ENCODE assay signal across 11 cellular contexts in the genomic region with DNA sequence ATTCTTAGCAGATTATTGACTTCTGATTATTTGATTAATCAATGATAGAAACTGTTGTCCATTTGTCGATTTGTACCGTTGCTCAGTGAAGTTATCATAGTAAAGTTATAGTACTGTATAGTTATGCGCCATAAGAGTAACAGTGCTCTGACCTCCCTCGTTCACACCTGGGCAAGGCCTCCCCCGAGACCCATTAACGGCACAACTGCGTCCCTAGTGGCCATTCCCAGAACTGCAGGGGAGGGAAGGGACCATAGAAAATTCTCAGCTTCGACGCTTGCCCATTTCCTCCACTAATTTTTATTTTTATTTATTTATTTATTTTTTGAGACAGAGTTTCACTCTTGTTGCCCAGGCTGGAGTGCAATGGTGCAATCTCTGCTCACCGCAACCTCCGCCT.
DNase-seq lines count a peak whose midpoint lies in the region; ATAC-seq and TF ChIP-seq lines count a peak whose summit lies in the region.
"Had no signal": no experiment of that assay in that cellular context is flagged by ENCODE, and none has a peak within 500 bp of the region (broad histone marks: within the 10 kb centered on the region; RNA-seq: fewer than 3 reads in every experiment).

No MANE protein-coding gene starts in this region.

- DNase-seq in AG10803 (ENCODE audit: low read depth) (no peak), RWPE2 (ENCODE audit: low spot score) (no peak), iPS-NIHi11 (ENCODE audit: low spot score) (peak; percentile 57), NCI-H2171 treated with DMSO at 0.1 percent for 48 hours (lab: John Stamatoyannopoulos, UW) (no peak), globus pallidus (ENCODE audit: low spot score) (no peak)
- DNase-seq: activated CD8-positive, alpha-beta memory T cell treated with anti-CD3 and anti-CD28 coated beads, Interleukin-2, amount 10 ng/mL, durations not matched to agents 7 days and 5 days; GOT3; kidney glomerular epithelial cell had no signal

- no peak for ATAC-seq in RWPE2 (ENCODE audit: low read depth)
- no peak for ATAC-seq in GM18505 (IDR thresholded peaks at IDR 0.05; ENCODE audit: unreplicated experiment)
- no peak for ATAC-seq in GM21360 (IDR thresholded peaks at IDR 0.05; ENCODE audit: unreplicated experiment)
- ATAC-seq: activated CD8-positive, alpha-beta memory T cell treated with anti-CD3 and anti-CD28 coated beads, Interleukin-2, amount 10 ng/mL, durations not matched to agents 7 days and 5 days had no signal

- no peaks in the 10 kb centered on the region for H3K9me3 ChIP-seq in RWPE2 (ENCODE audit: severe bottlenecking)

- H3K4me1 ChIP-seq in RWPE2 (ENCODE audit: insufficient read depth, poor library complexity, severe bottlenecking) = peaks cover 26% of the 10 kb centered on the region

- no peaks in the 10 kb centered on the region for H3K36me3 ChIP-seq in RWPE2 (ENCODE audit: low read depth)

- TF ChIP-seq CTCF in AG10803 (conservative IDR thresholded peaks at IDR 0.05; ENCODE audit: low read length) (peak; percentile 20; the same call in 1 of the 2 replicates), GM12874 (IDR thresholded peaks at IDR 0.05; ENCODE audit: insufficient read depth, low read depth, low read length) (peak; percentile 49; the same call in 1 of the 2 replicates), RWPE2 (IDR thresholded peaks at IDR 0.05; ENCODE audit: poor library complexity, severe bottlenecking) (peak; percentile 58)

- H3K4me3 ChIP-seq in AG10803 (ENCODE audit: low read length) = no peak overlapping the region
- no peak overlapping the region for H3K4me3 ChIP-seq in RWPE2 (ENCODE audit: severe bottlenecking)

- TF ChIP-seq POLR2A in GM18505 (IDR thresholded peaks at IDR 0.05; ENCODE audit: borderline replicate concordance, extremely low read depth, insufficient read depth, insufficient read length) = no peak

- no peaks in the 10 kb centered on the region for H3K27me3 ChIP-seq in RWPE2 (ENCODE audit: insufficient read depth, poor library complexity, severe bottlenecking)

- peak overlapping the region; percentile 37 for H3K27ac ChIP-seq in RWPE2 (ENCODE audit: poor library complexity, severe bottlenecking)
